In genomic region chr20:50415516-50416268, GRCh38 we compare ENCODE assay signal across 8 cellular contexts.
DNase-seq lines count a peak whose midpoint lies in the region; ATAC-seq and TF ChIP-seq lines count a peak whose summit lies in the region.

No MANE protein-coding gene starts in this region.

- no peak overlapping the region for H3K4me3 Mint-ChIP-seq in endothelial cell (ENCODE audit: unreplicated experiment)

- intact Hi-C loops in right lobe of liver (cut with DNase I), result no loop called here

- H3K4me3 ChIP-seq in choroid plexus epithelial cell (ENCODE audit: low read depth, low read length) (no peak overlapping the region), right lobe of liver (no peak overlapping the region)

- no peaks in the 10 kb centered on the region for H3K36me3 Mint-ChIP-seq in endothelial cell (ENCODE audit: low read depth, unreplicated experiment)

- TF ChIP-seq POLR2A in right lobe of liver (IDR thresholded peaks at IDR 0.05), result peak; percentile 95

- TF ChIP-seq CTCF in choroid plexus epithelial cell (conservative IDR thresholded peaks at IDR 0.05; ENCODE audit: low read depth, low read length) (no peak), right lobe of liver (IDR thresholded peaks at IDR 0.05) (no peak), endothelial cell (IDR thresholded peaks at IDR 0.05; ENCODE audit: unreplicated experiment) (no peak)

- no peak overlapping the region for H3K27ac Mint-ChIP-seq in endothelial cell (ENCODE audit: unreplicated experiment)

- peaks cover 0 to 42% (median 15%) of the 10 kb centered on the region in 4 donors for H3K4me1 ChIP-seq in right lobe of liver

- DNase-seq in LHCN-M2 (ENCODE audit: low read depth), result peak; percentile 93
- DNase-seq in choroid plexus epithelial cell (ENCODE audit: low read depth), result peak; percentile 89
- DNase-seq in right lobe of liver, result peak; percentile 99 to 100 (median 99)
- DNase-seq in superior temporal gyrus (ENCODE audit: extremely low spot score), result peak; percentile 93
- DNase-seq in endothelial cell (ENCODE audit: low spot score), result no peak

- no peaks in the 10 kb centered on the region for H3K27me3 ChIP-seq in right lobe of liver

- H3K9me3 ChIP-seq in right lobe of liver, result peaks cover 0 to 4% (median 0%) of the 10 kb centered on the region in 4 donors

- H3K36me3 ChIP-seq in right lobe of liver, result no peaks in the 10 kb centered on the region

- H3K27ac ChIP-seq in right lobe of liver, result peak overlapping the region; percentile 96 to 97 (median 97)

- H3K27me3 Mint-ChIP-seq in endothelial cell (ENCODE audit: unreplicated experiment), result peaks cover 1% of the 10 kb centered on the region

- no peaks in the 10 kb centered on the region for H3K4me1 Mint-ChIP-seq in endothelial cell (ENCODE audit: unreplicated experiment)

- ATAC-seq in right lobe of liver (peak; percentile 89 to 94 (median 92)), HG03460 (IDR thresholded peaks at IDR 0.05; ENCODE audit: unreplicated experiment) (no peak), HG02938 (IDR thresholded peaks at IDR 0.05; ENCODE audit: unreplicated experiment) (no peak), HG03045 (IDR thresholded peaks at IDR 0.05; ENCODE audit: unreplicated experiment) (no peak)

- 18% methylated on average over 13 of the region's 25 CpGs for WGBS in right lobe of liver (ENCODE audit: insufficient coverage, low coverage, low lambda C conversion rate, missing lambda C conversion rate)

- no peaks in the 10 kb centered on the region for H3K9me3 Mint-ChIP-seq in endothelial cell (ENCODE audit: unreplicated experiment)

Comparison
In these comparisons a context has a peak if more than half of its experiments do, and no peak if none do; other contexts are left out.
1. ATAC-seq: peak in right lobe of liver (4 of 4); none in HG03460 (single experiment), HG02938 (single experiment) and HG03045 (single experiment).